In the genomic region with DNA sequence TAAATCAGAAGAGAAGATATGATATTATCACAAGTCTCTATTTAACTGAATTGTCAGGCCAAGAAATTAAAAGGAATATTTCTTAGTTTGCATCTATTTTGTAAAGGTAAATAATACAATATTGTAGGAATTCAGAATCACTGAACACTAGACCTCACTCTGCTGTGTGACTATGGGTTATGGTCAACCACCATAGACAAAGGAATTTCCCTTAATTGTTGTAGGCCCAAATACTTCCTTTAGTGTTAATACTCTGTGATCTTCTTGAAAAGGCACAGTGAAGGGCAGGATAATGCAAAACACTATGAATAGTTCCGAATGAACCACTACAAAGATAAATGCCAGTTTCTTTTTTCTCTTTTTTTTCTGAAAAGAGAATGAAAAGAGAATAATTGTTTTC, we compare ENCODE assay signal across 34 cellular contexts.
"Had no signal": no experiment of that assay in that cellular context is flagged by ENCODE, and none has a peak within 500 bp of the region (broad histone marks: within the 10 kb centered on the region; RNA-seq: fewer than 3 reads in every experiment).

No MANE protein-coding gene starts in this region.

- H3K9me3 ChIP-seq: MG63 had no signal

- DNase-seq: Karpas-422, Kasumi-1, MG63, MM.1S, MV-4-11, NCI-H1092, NCI-H1092 treated with DMSO at 0.1 percent for 48 hours, NCI-H1105, NCI-H1105 treated with DMSO at 0.1 percent for 48 hours, NCI-H1417, NCI-H1417 treated with DMSO at 0.1 percent for 48 hours, NCI-H1436, NCI-H1436 treated with DMSO at 0.1 percent for 48 hours, NCI-H146, NCI-H1694, NCI-H1694 treated with DMSO at 0.1 percent for 48 hours, NCI-H187, NCI-H187 treated with DMSO at 0.1 percent for 48 hours, NCI-H1930, NCI-H2029, NCI-H2029 treated with DMSO at 0.1 percent for 48 hours, NCI-H2081, NCI-H2081 treated with DMSO at 0.1 percent for 48 hours, NCI-H2107, NCI-H2171, NCI-H2171 treated with DMSO at 0.1 percent for 48 hours, NCI-H2227 treated with DMSO at 0.1 percent for 48 hours, NCI-H226, NCI-H345, NCI-H446, NCI-H446 treated with DMSO at 0.1 percent for 48 hours, NCI-H510A, NCI-H510A treated with DMSO at 0.1 percent for 48 hours, NCI-H524 had no signal

- H3K27me3 ChIP-seq: MG63 had no signal

- H3K4me3 ChIP-seq: MG63 had no signal

- H3K36me3 ChIP-seq: MG63 had no signal
